In genomic region chr11:125592305-125593112, GRCh38 we compare ENCODE assay signal across 8 cellular contexts. TPM values are rescaled to one million over a fixed set of nuclear protein-coding genes. Genes with fewer than 3 reads are reported as not detected.
DNase-seq lines count a peak whose midpoint lies in the region; ATAC-seq, FAIRE-seq and TF ChIP-seq lines count a peak whose summit lies in the region.

STT3A (plus strand) TSS chr11:125592852; CDS start chr11:125595916, 3,064 bp downstream.

- no peak for TF ChIP-seq CTCF in AG04450 (IDR thresholded peaks at IDR 0.05; ENCODE audit: low read depth, low read length)
- TF ChIP-seq CTCF in WTC11 (IDR thresholded peaks at IDR 0.05) = no peak
- TF ChIP-seq CTCF in cardiac fibroblast (IDR thresholded peaks at IDR 0.05; ENCODE audit: low read depth, low read length) = no peak

- H3K27me3 ChIP-seq in AG04450 (ENCODE audit: control insufficient read depth, insufficient read depth, low read length) (no peaks in the 10 kb centered on the region), small intestine (ENCODE audit: control insufficient read depth in 2 of 2, insufficient read depth in 2 of 2, low read length in 2 of 2) (no peaks in the 10 kb centered on the region)

- FAIRE-seq in small intestine (lab: Jason Lieb, UNC) = peak; percentile 67

- 0% methylated on average over 55 of the region's 55 CpGs for WGBS in small intestine, 3 donors

- H3K4me3 Mint-ChIP-seq in WTC11 = peak within 1 kb of the TSS; percentile 99

- H3K9me3 ChIP-seq in AG04450 (ENCODE audit: control insufficient read depth, insufficient read depth, low read length) (no peaks in the 10 kb centered on the region; the same call in 1 of the 2 replicates), small intestine (ENCODE audit: control insufficient read depth, low read depth) (no peaks in the 10 kb centered on the region)

- H3K36me3 ChIP-seq in small intestine (ENCODE audit: control insufficient read depth in 2 of 2, insufficient read depth in 2 of 2, low read length in 2 of 2) = no peaks in the 10 kb centered on the region

- peak within 1 kb of the TSS; percentile 96 for H3K27ac Mint-ChIP-seq in WTC11

- CTCF ChIA-PET in AG04450 (lab: Charles Lee) = interaction anchor here (0.5 to 0.9 kb wide), 2 partner anchors 34 to 281 kb away, joined by 3 to 4 read pairs; no protein-coding TSS in a partner anchor
- CTCF ChIA-PET in WTC11 (lab: Charles Lee) = interaction anchor here (1.0 to 1.5 kb wide), 2 partner anchors 163 to 295 kb away, joined by 3 read pairs; partner anchors contain the start of gene HYLS1

- H3K27me3 Mint-ChIP-seq in WTC11 (ENCODE audit: low read depth) = no peaks in the 10 kb centered on the region

- ATAC-seq in GM18909 (IDR thresholded peaks at IDR 0.05; ENCODE audit: poor library complexity, unreplicated experiment) (peak; percentile 98), HG03175 (IDR thresholded peaks at IDR 0.05; ENCODE audit: unreplicated experiment) (peak; percentile 98), WTC11 (peak; percentile 96)

- no peaks in the 10 kb centered on the region for H3K9me3 Mint-ChIP-seq in WTC11

- H3K27ac ChIP-seq in AG04450 (ENCODE audit: low read depth, low read length) (peak within 1 kb of the TSS; percentile 99), small intestine (ENCODE audit: low read depth in 1 of 2, low read length in 1 of 2) (peak within 1 kb of the TSS; percentile 84 to 95)

- peaks cover 0 to 3% of the 10 kb centered on the region in 2 donors for H3K4me1 ChIP-seq in small intestine (ENCODE audit: control insufficient read depth in 2 of 2, insufficient read depth in 1 of 2, low read depth in 1 of 2, low read length in 1 of 2)

- peak; percentile 100 for DNase-seq in AG04450 (ENCODE audit: low read depth, low spot score)
- DNase-seq in NCI-H226 = peak; percentile 100
- DNase-seq in WTC11 (ENCODE audit: low spot score) = peak; percentile 97
- DNase-seq in cardiac fibroblast (ENCODE audit: low read depth in 2 of 2) = peak; percentile 100
- peak; percentile 97 for DNase-seq in iPS-NIHi11 (ENCODE audit: low spot score)
- DNase-seq in small intestine = peak; percentile 100

- H3K4me1 Mint-ChIP-seq in WTC11 = peaks cover 24% of the 10 kb centered on the region

- POLR2A ChIA-PET in AG04450 (lab: Yijun Ruan, JAX) = interaction anchor here (0.6 to 2.6 kb wide), 7 partner anchors 9 to 33 kb away, joined by 3 to 14 read pairs (median 3); partner anchors contain the start of gene EI24
- POLR2A ChIA-PET in WTC11 (lab: Charles Lee) = interaction anchor here (1.0 to 1.6 kb wide), 4 partner anchors 10 to 159 kb away, joined by 3 to 9 read pairs (median 4); partner anchors contain the start of genes CHEK1 and EI24

- peaks cover 18% of the 10 kb centered on the region for H3K36me3 Mint-ChIP-seq in WTC11

- H3K4me3 ChIP-seq in AG04450 (ENCODE audit: low read depth, low read length) (peak within 1 kb of the TSS; percentile 98), cardiac fibroblast (replicated peaks in 1 of 2; ENCODE audit: low read depth in 2 of 2, low read length in 2 of 2) (peak within 1 kb of the TSS; percentile 96 to 99), small intestine (ENCODE audit: low read depth in 1 of 2, low read length in 2 of 2) (peak within 1 kb of the TSS; percentile 58 to 93)

TF ChIP-seq in WTC11, 78 proteins besides CTCF, POLR2A, EP300 and RAD21 (continues in another document):
- peak; percentile 93 for TF ChIP-seq USF1 (CRISPR knock-in tag; IDR thresholded peaks at IDR 0.05)
- TF ChIP-seq, protein P1, sequence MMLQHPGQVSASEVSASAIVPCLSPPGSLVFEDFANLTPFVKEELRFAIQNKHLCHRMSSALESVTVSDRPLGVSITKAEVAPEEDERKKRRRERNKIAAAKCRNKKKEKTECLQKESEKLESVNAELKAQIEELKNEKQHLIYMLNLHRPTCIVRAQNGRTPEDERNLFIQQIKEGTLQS (CRISPR knock-in tag; conservative IDR thresholded peaks at IDR 0.05) = no peak
- peak; percentile 94 for TF ChIP-seq USF2 (CRISPR knock-in tag; IDR thresholded peaks at IDR 0.05)
- TF ChIP-seq FOXK1 (CRISPR knock-in tag; IDR thresholded peaks at IDR 0.05) = peak; percentile 67
- 0 out of 2 replicates have a peak, but pooled peaks have one; percentile 73 for TF ChIP-seq FOXP1 (CRISPR knock-in tag; IDR thresholded peaks at IDR 0.05; ENCODE audit: borderline replicate concordance)
- no peak for TF ChIP-seq FOXJ3 (CRISPR knock-in tag; IDR thresholded peaks at IDR 0.05; ENCODE audit: borderline replicate concordance)
- TF ChIP-seq ZNF219 (CRISPR knock-in tag; IDR thresholded peaks at IDR 0.05; ENCODE audit: borderline replicate concordance) = no peak
- peak; percentile 99 for TF ChIP-seq NFYB (CRISPR knock-in tag; conservative IDR thresholded peaks at IDR 0.05; ENCODE audit: low read depth)
- peak; percentile 7; the same call in 1 of the 2 replicates for TF ChIP-seq TEAD1 (CRISPR knock-in tag; IDR thresholded peaks at IDR 0.05)
- TF ChIP-seq ZNF423 (CRISPR knock-in tag; IDR thresholded peaks at IDR 0.05) = peak; percentile 67; the same call in 1 of the 2 replicates
- TF ChIP-seq CREM (CRISPR knock-in tag; IDR thresholded peaks at IDR 0.05) = peak; percentile 85
- TF ChIP-seq SP1 (CRISPR knock-in tag; conservative IDR thresholded peaks at IDR 0.05) = peak; percentile 80
- peak; percentile 75; the same call in 1 of the 2 replicates for TF ChIP-seq MAX (CRISPR knock-in tag; IDR thresholded peaks at IDR 0.05)
- TF ChIP-seq ZBTB21 (CRISPR knock-in tag; IDR thresholded peaks at IDR 0.05; ENCODE audit: borderline replicate concordance) = no peak
- TF ChIP-seq, protein P2, sequence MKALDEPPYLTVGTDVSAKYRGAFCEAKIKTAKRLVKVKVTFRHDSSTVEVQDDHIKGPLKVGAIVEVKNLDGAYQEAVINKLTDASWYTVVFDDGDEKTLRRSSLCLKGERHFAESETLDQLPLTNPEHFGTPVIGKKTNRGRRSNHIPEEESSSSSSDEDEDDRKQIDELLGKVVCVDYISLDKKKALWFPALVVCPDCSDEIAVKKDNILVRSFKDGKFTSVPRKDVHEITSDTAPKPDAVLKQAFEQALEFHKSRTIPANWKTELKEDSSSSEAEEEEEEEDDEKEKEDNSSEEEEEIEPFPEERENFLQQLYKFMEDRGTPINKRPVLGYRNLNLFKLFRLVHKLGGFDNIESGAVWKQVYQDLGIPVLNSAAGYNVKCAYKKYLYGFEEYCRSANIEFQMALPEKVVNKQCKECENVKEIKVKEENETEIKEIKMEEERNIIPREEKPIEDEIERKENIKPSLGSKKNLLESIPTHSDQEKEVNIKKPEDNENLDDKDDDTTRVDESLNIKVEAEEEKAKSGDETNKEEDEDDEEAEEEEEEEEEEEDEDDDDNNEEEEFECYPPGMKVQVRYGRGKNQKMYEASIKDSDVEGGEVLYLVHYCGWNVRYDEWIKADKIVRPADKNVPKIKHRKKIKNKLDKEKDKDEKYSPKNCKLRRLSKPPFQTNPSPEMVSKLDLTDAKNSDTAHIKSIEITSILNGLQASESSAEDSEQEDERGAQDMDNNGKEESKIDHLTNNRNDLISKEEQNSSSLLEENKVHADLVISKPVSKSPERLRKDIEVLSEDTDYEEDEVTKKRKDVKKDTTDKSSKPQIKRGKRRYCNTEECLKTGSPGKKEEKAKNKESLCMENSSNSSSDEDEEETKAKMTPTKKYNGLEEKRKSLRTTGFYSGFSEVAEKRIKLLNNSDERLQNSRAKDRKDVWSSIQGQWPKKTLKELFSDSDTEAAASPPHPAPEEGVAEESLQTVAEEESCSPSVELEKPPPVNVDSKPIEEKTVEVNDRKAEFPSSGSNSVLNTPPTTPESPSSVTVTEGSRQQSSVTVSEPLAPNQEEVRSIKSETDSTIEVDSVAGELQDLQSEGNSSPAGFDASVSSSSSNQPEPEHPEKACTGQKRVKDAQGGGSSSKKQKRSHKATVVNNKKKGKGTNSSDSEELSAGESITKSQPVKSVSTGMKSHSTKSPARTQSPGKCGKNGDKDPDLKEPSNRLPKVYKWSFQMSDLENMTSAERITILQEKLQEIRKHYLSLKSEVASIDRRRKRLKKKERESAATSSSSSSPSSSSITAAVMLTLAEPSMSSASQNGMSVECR (CRISPR knock-in tag; IDR thresholded peaks at IDR 0.05; ENCODE audit: borderline replicate concordance) = 0 out of 2 replicates have a peak, but pooled peaks have one; percentile 33
- TF ChIP-seq FOXP4 (CRISPR knock-in tag; IDR thresholded peaks at IDR 0.05) = peak; percentile 56; the same call in 1 of the 2 replicates

RNA-seq across cellular contexts. Expression of gene STT3A, which starts in this region (rescaled TPM):
- polyA plus RNA-seq in AG04450 (2011; rRNA removed) = 382 and 401 TPM in 2 replicates
- polyA minus RNA-seq in AG04450 (2011; rRNA and poly(A)+ RNA removed) = 890 and 992 TPM in 2 replicates
- total RNA-seq in WTC11 (2021) = 139 to 146 TPM (median 144 TPM) in 3 replicates
- polyA plus RNA-seq in small intestine = 10 to 100 TPM; 16.5 to 79.3 (median 17.2) TPM

Comparison
In these comparisons a context has a peak if more than half of its experiments do, and no peak if none do; other contexts are left out.
1. Peak in every context shown above with its lines: DNase-seq, ATAC-seq, H3K4me3 ChIP-seq and H3K27ac ChIP-seq.